Comparison of ENCODE assay signal across 1 cellular context in genomic region chr22:49795521-49795920, GRCh38.
TF ChIP-seq lines count a peak whose summit lies in the region.

No MANE protein-coding gene starts in this region.

TF ChIP-seq in HepG2, 621 proteins besides CTCF, POLR2A, EP300 and RAD21:
- peak; percentile 56 for TF ChIP-seq AGO2 (optimal IDR thresholded peaks at IDR 0.05; ENCODE audit: low read depth, low read length)
- no peak for TF ChIP-seq GTF3A (CRISPR knock-in tag; conservative IDR thresholded peaks at IDR 0.05)
